In the genomic region with DNA sequence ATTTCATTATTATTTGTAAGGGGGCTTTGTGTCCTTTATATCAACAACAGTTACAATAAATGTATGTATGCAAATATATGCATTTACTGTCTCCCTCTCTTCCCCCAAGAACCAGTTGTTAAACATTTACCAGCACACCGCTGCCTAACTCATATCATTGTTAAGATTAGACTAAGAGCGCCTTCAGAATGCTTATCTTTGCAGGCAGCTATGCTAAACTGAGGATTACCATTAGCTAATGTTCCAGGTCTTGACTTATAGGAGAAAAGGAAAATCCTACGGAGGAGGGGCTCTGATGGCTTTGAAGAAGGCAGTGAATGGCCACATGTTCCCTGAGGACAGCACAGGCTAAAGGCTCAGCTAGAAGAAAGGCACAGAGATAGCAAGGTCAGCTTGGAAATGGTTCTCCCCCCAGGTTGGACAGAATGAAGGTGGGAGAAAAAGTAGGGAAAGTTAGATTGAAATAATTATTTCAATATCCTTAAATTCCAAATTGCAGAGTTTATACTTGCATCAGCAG, we compare ENCODE assay signal across 19 cellular contexts.
"Had no signal": no experiment of that assay in that cellular context is flagged by ENCODE, and none has a peak within 500 bp of the region (broad histone marks: within the 10 kb centered on the region; RNA-seq: fewer than 3 reads in every experiment).

No MANE protein-coding gene starts in this region.

- DNase-seq: activated CD4-positive, CD25-positive, alpha-beta regulatory T cell; activated CD8-positive, alpha-beta memory T cell treated with anti-CD3 and anti-CD28 coated beads, Interleukin-2, amount 50 U/mL, for 4 hours; activated CD8-positive, alpha-beta T cell treated with anti-CD3 and anti-CD28 coated beads for 36 hours; activated gamma-delta T cell treated with Interleukin-2 at 50 U/mL for 16 hours; activated naive CD4-positive, alpha-beta T cell treated with anti-CD3 and anti-CD28 coated beads, Interleukin-2, amount 10 ng/mL, durations not matched to agents 7 days and 5 days; activated naive CD8-positive, alpha-beta T cell treated with anti-CD3 and anti-CD28 coated beads for 36 hours; activated T-cell treated with anti-CD3 and anti-CD28 coated beads, Interleukin-2, amount 50 U/mL, for 72 hours; NCI-H1105 treated with DMSO at 0.1 percent for 48 hours; NCI-H1436 treated with DMSO at 0.1 percent for 48 hours; NCI-H187; NCI-H2081; NCI-H446; NCI-H524; NCI-H774; SIG-M5; T-helper 1 cell had no signal

- H3K4me3 ChIP-seq: SK-N-MC had no signal

- H3K27ac ChIP-seq: SK-N-MC, VCaP had no signal

- H3K27me3 Mint-ChIP-seq: activated naive CD8-positive, alpha-beta T cell treated with anti-CD3 and anti-CD28 coated beads for 36 hours had no signal

- H3K36me3 Mint-ChIP-seq: activated naive CD4-positive, alpha-beta T cell treated with anti-CD3 and anti-CD28 coated beads, Interleukin-2, amount 10 ng/mL, durations not matched to agents 7 days and 5 days; activated naive CD8-positive, alpha-beta T cell treated with anti-CD3 and anti-CD28 coated beads for 36 hours had no signal

- H3K4me3 Mint-ChIP-seq: activated CD8-positive, alpha-beta T cell treated with anti-CD3 and anti-CD28 coated beads for 36 hours; activated naive CD4-positive, alpha-beta T cell treated with anti-CD3 and anti-CD28 coated beads, Interleukin-2, amount 10 ng/mL, durations not matched to agents 7 days and 5 days; activated naive CD8-positive, alpha-beta T cell treated with anti-CD3 and anti-CD28 coated beads for 36 hours; activated T-cell treated with anti-CD3 and anti-CD28 coated beads, Interleukin-2, amount 50 U/mL, for 72 hours had no signal

- H3K4me1 Mint-ChIP-seq: activated naive CD4-positive, alpha-beta T cell treated with anti-CD3 and anti-CD28 coated beads, Interleukin-2, amount 10 ng/mL, durations not matched to agents 7 days and 5 days; activated naive CD8-positive, alpha-beta T cell treated with anti-CD3 and anti-CD28 coated beads for 36 hours had no signal

- H3K27ac Mint-ChIP-seq: activated CD8-positive, alpha-beta T cell treated with anti-CD3 and anti-CD28 coated beads for 36 hours; activated naive CD4-positive, alpha-beta T cell treated with anti-CD3 and anti-CD28 coated beads, Interleukin-2, amount 10 ng/mL, durations not matched to agents 7 days and 5 days; activated naive CD8-positive, alpha-beta T cell treated with anti-CD3 and anti-CD28 coated beads for 36 hours; activated T-cell treated with anti-CD3 and anti-CD28 coated beads, Interleukin-2, amount 50 U/mL, for 72 hours; activated T-helper 2 cell treated with anti-CD3 and anti-CD28 coated beads, Interferon-gamma antibody, Interleukin-2, Interleukin-4, amounts not matched to agents 10 μg/mL and 5 μg/mL and 100 μg/mL, durations not matched to agents 14 hours and 24 hours and 36 hours had no signal

- H3K9me3 Mint-ChIP-seq: activated CD8-positive, alpha-beta T cell treated with anti-CD3 and anti-CD28 coated beads for 36 hours; activated naive CD4-positive, alpha-beta T cell treated with anti-CD3 and anti-CD28 coated beads, Interleukin-2, amount 10 ng/mL, durations not matched to agents 7 days and 5 days; activated T-helper 2 cell treated with anti-CD3 and anti-CD28 coated beads, Interferon-gamma antibody, Interleukin-2, Interleukin-4, amounts not matched to agents 10 μg/mL and 5 μg/mL and 100 μg/mL, durations not matched to agents 14 hours and 24 hours and 36 hours had no signal
